8 cellular contexts compared by ENCODE assay signal in genomic region chr11:79461144-79461543, GRCh38. TPM values are rescaled to one million over a fixed set of nuclear protein-coding genes. Genes with fewer than 3 reads are reported as not detected.
DNase-seq lines count a peak whose midpoint lies in the region; ATAC-seq, FAIRE-seq and TF ChIP-seq lines count a peak whose summit lies in the region.
"Had no signal": no experiment of that assay in that cellular context is flagged by ENCODE, and none has a peak within 500 bp of the region (broad histone marks: within the 10 kb centered on the region; RNA-seq: fewer than 3 reads in every experiment).

No MANE protein-coding gene starts in this region.

- H3K4me3 ChIP-seq in astrocyte (ENCODE audit: insufficient read depth, low read depth, low read length) (no peak overlapping the region), right lobe of liver (no peak overlapping the region), H7 (ENCODE audit: insufficient read depth, low read depth, low read length) (no peak overlapping the region)

- H3K9me3 Mint-ChIP-seq in astrocyte (ENCODE audit: unreplicated experiment) = no peaks in the 10 kb centered on the region

- TF ChIP-seq CTCF in astrocyte (IDR thresholded peaks at IDR 0.05; ENCODE audit: insufficient read depth, low read depth, low read length) (peak; percentile 68), right lobe of liver (IDR thresholded peaks at IDR 0.05) (peak; percentile 44 to 66 (median 57))

- intact Hi-C loops in right lobe of liver (cut with DNase I) = no loop called here

- no peak overlapping the region for H3K27ac Mint-ChIP-seq in astrocyte (ENCODE audit: unreplicated experiment)

- ATAC-seq in GM18519 (IDR thresholded peaks at IDR 0.05; ENCODE audit: low FRiP score, unreplicated experiment) (peak; percentile 73), HG03342 (IDR thresholded peaks at IDR 0.05; ENCODE audit: unreplicated experiment) (peak; percentile 76), right lobe of liver (peak; percentile 56 to 92 (median 78)), HG03135 (IDR thresholded peaks at IDR 0.05; ENCODE audit: unreplicated experiment) (no peak)

- no peaks in the 10 kb centered on the region for H3K36me3 Mint-ChIP-seq in astrocyte (ENCODE audit: low read depth, unreplicated experiment)

- TF ChIP-seq POLR2A in right lobe of liver (IDR thresholded peaks at IDR 0.05) = no peak

- H3K9me3 ChIP-seq in astrocyte (ENCODE audit: insufficient read depth, low read depth, low read length) (no peaks in the 10 kb centered on the region), right lobe of liver (no peaks in the 10 kb centered on the region)

- no peak for FAIRE-seq in astrocyte (lab: Jason Lieb, UNC)

- no peaks in the 10 kb centered on the region for H3K36me3 ChIP-seq in astrocyte (ENCODE audit: insufficient read depth, low read length)
- no peaks in the 10 kb centered on the region for H3K36me3 ChIP-seq in right lobe of liver
- no peaks in the 10 kb centered on the region for H3K36me3 ChIP-seq in H7 (replicated peaks; ENCODE audit: control insufficient read depth, insufficient read depth, low read length)

- H3K4me2 ChIP-seq in astrocyte (ENCODE audit: low read length) = no peak overlapping the region

- no peaks in the 10 kb centered on the region for H3K79me2 ChIP-seq in astrocyte (ENCODE audit: insufficient read depth, low read length)

- H3K27me3 Mint-ChIP-seq in astrocyte (ENCODE audit: low read depth, unreplicated experiment) = no peaks in the 10 kb centered on the region

- H3K9ac ChIP-seq in astrocyte (ENCODE audit: low read length) = no peak overlapping the region

- H3K4me1 ChIP-seq in astrocyte (ENCODE audit: insufficient read depth, low read length) (no peaks in the 10 kb centered on the region), right lobe of liver (no peaks in the 10 kb centered on the region)

- H3K4me3 Mint-ChIP-seq in astrocyte (ENCODE audit: unreplicated experiment) = no peak overlapping the region

- no peak overlapping the region for H3K27ac ChIP-seq in astrocyte (ENCODE audit: low read depth, low read length)
- H3K27ac ChIP-seq in right lobe of liver = no peak overlapping the region

- H3K27me3 ChIP-seq in astrocyte (ENCODE audit: insufficient read depth, low read length) = no peaks in the 10 kb centered on the region
- no peaks in the 10 kb centered on the region for H3K27me3 ChIP-seq in right lobe of liver
- no peaks in the 10 kb centered on the region for H3K27me3 ChIP-seq in H7 (ENCODE audit: control insufficient read depth, insufficient read depth, low read length)

- 18% methylated on average over 2 of the region's 2 CpGs for WGBS in right lobe of liver (ENCODE audit: insufficient coverage, low coverage, low lambda C conversion rate, missing lambda C conversion rate)

- H2AFZ ChIP-seq in astrocyte (ENCODE audit: low read depth, low read length) = no peak overlapping the region

- H4K20me1 ChIP-seq in astrocyte (ENCODE audit: insufficient read depth, low read length) = no peaks in the 10 kb centered on the region

- DNase-seq in astrocyte (ENCODE audit: low read depth) (peak; percentile 44), right lobe of liver (no peak), H7 (no peak)
- no peak for DNase-seq in central memory CD4-positive, alpha-beta T cell

- H3K4me1 Mint-ChIP-seq in astrocyte (ENCODE audit: low read depth, unreplicated experiment) = peaks cover 9% of the 10 kb centered on the region

RNA-seq across cellular contexts. Expression of gene TENM4, which starts 20.3 kb away (rescaled TPM):
- total RNA-seq in astrocyte (7.5 and 13.3 TPM in 2 replicates), right lobe of liver (under 1 TPM in 4 of 6 experiments, not detected in 2; 0.04 to 0.58 (median 0.14) TPM)
- total RNA-seq in H7 (2014; rRNA removed; shearing (Covaris generic)) = 21.8 and 29.6 TPM in 2 replicates
- total RNA-seq: T-helper 1 cell treated with Interleukin-12 subunit alpha and Interleukin-12 subunit beta and Interleukin-4 antibody, amounts not matched to agents 30 ng/mL and 1 ng/mL, for 36 hours had no signal
